Comparison of ENCODE assay signal across 8 cellular contexts in the genomic region with DNA sequence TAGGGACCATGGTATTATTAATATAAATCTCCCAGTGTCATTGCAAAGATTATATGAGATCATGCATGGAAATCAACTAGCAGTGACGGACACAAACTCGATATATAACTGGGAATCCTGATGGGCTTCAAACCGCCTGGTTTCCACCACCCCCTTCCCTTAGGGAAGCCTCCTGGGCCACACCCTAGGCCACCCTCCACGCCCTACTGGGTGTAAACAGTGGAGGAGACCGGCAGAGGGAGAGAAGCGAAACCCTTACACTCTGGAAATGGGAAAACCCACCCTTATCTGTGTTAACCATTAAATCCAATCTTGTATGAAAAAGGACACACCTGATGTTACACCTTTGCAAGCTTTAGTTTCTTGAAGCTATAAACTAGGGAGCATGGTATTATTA. TPM values are rescaled to one million over a fixed set of nuclear protein-coding genes. Genes with fewer than 3 reads are reported as not detected.
DNase-seq lines count a peak whose midpoint lies in the region; ATAC-seq and TF ChIP-seq lines count a peak whose summit lies in the region.

No MANE protein-coding gene starts in this region.

- H4K20me1 ChIP-seq in OCI-LY1 (ENCODE audit: insufficient read depth, low read length) = no peaks in the 10 kb centered on the region

- intact Hi-C loops in esophagus muscularis mucosa (cut with DNase I) = no loop called here

- H3K36me3 ChIP-seq in OCI-LY1 (ENCODE audit: insufficient read depth, low read length) (peaks cover 24% of the 10 kb centered on the region), esophagus muscularis mucosa (peaks cover 0 to 24% (median 10%) of the 10 kb centered on the region in 4 donors)

- peak overlapping the region; percentile 72 for H2AFZ ChIP-seq in OCI-LY1 (ENCODE audit: low read length)

- TF ChIP-seq CTCF in OCI-LY1 (IDR thresholded peaks at IDR 0.05; ENCODE audit: low read length) (no peak), esophagus muscularis mucosa (IDR thresholded peaks at IDR 0.05) (no peak)

- H3K4me3 ChIP-seq in OCI-LY1 (ENCODE audit: low read depth, low read length, poor library complexity, severe bottlenecking) (peak overlapping the region; percentile 83), esophagus muscularis mucosa (peak overlapping the region; percentile 68 to 80 (median 71))

- peaks cover 22% of the 10 kb centered on the region for H3K4me1 ChIP-seq in OCI-LY1 (ENCODE audit: insufficient read depth, low read length, severe bottlenecking)
- H3K4me1 ChIP-seq in esophagus muscularis mucosa = peaks cover 12 to 25% (median 18%) of the 10 kb centered on the region in 4 donors

- WGBS in esophagus muscularis mucosa = 87% methylated on average over 6 of the region's 6 CpGs

- H3K9me2 ChIP-seq in OCI-LY1 (ENCODE audit: low read depth, low read length) = no peaks in the 10 kb centered on the region

- H3K9ac ChIP-seq in OCI-LY1 (ENCODE audit: low read length) = peak overlapping the region; percentile 76

- no peak for TF ChIP-seq EP300 in esophagus muscularis mucosa (IDR thresholded peaks at IDR 0.05)

- DNase-seq in COLO668 (lab: John Stamatoyannopoulos, UW; ENCODE audit: unreplicated experiment) (peak; percentile 72), esophagus muscularis mucosa (ENCODE audit: extremely low spot score) (no peak), pons (ENCODE audit: low spot score) (peak; percentile 11), hippocampal formation (lab: John Stamatoyannopoulos, UW) (no peak)
- DNase-seq in stimulated activated naive CD4-positive, alpha-beta T cell treated with Interleukin-2 at 50 U/mL for 16 hours (lab: John Stamatoyannopoulos, UW) = no peak

- peaks cover 23% of the 10 kb centered on the region for H3K79me2 ChIP-seq in OCI-LY1 (ENCODE audit: insufficient read depth, low read length)

- TF ChIP-seq POLR2A in esophagus muscularis mucosa (IDR thresholded peaks at IDR 0.05; ENCODE audit: low read depth) = no peak

- no peaks in the 10 kb centered on the region for H3F3A ChIP-seq in OCI-LY1 (ENCODE audit: insufficient read depth, low read length)

- no peak for ATAC-seq in GM19035 (IDR thresholded peaks at IDR 0.05; ENCODE audit: unreplicated experiment)
- ATAC-seq in GM18870 (IDR thresholded peaks at IDR 0.05; ENCODE audit: unreplicated experiment) = no peak

- H3K9me3 ChIP-seq in OCI-LY1 (ENCODE audit: low read length) (no peaks in the 10 kb centered on the region), esophagus muscularis mucosa (no peaks in the 10 kb centered on the region)

- H3K27me3 ChIP-seq in OCI-LY1 (ENCODE audit: insufficient read depth, low read length) = no peaks in the 10 kb centered on the region
- no peaks in the 10 kb centered on the region for H3K27me3 ChIP-seq in esophagus muscularis mucosa

- H3K27ac ChIP-seq in OCI-LY1 (ENCODE audit: low read depth, low read length, poor library complexity, severe bottlenecking) = peak overlapping the region; percentile 53
- H3K27ac ChIP-seq in esophagus muscularis mucosa (replicated peaks in 1 of 4) = peak overlapping the region; percentile 79 to 86 (median 82)

- peak overlapping the region; percentile 90 for H3K4me2 ChIP-seq in OCI-LY1 (ENCODE audit: low read length)

RNA-seq across cellular contexts. Expression of gene ZNHIT6, which starts 0.6 kb away (rescaled TPM):
- total RNA-seq in esophagus muscularis mucosa = 10 to 100 TPM; 12.8 to 16.8 (median 15.5) TPM

Comparison
In these comparisons a context has a peak if more than half of its experiments do, and no peak if none do; other contexts are left out.
1. DNase-seq: peak in COLO668 (single experiment) and pons (single experiment); none in esophagus muscularis mucosa (single experiment), stimulated activated naive CD4-positive, alpha-beta T cell treated with Interleukin-2 at 50 U/mL for 16 hours (single experiment) and hippocampal formation (0 of 2).